In genomic region chr3:127784283-127784682, GRCh38 we compare ENCODE assay signal across 19 cellular contexts. TPM values are rescaled to one million over a fixed set of nuclear protein-coding genes. Genes with fewer than 3 reads are reported as not detected.
DNase-seq lines count a peak whose midpoint lies in the region; ATAC-seq and TF ChIP-seq lines count a peak whose summit lies in the region.
"Had no signal": no experiment of that assay in that cellular context is flagged by ENCODE, and none has a peak within 500 bp of the region (broad histone marks: within the 10 kb centered on the region; RNA-seq: fewer than 3 reads in every experiment).

No MANE protein-coding gene starts in this region.

- ATAC-seq in upper lobe of left lung (ENCODE audit: low FRiP score in 2 of 2), result no peak
- no peak for ATAC-seq in HG02870 (IDR thresholded peaks at IDR 0.05; ENCODE audit: unreplicated experiment)
- ATAC-seq: sciatic nerve, T-helper 17 cell had no signal

- TF ChIP-seq EP300 in upper lobe of left lung (IDR thresholded peaks at IDR 0.05), result no peak

- no peak for TF ChIP-seq CTCF in upper lobe of left lung (IDR thresholded peaks at IDR 0.05)

- H3K9me3 ChIP-seq in mucosa of stomach (ENCODE audit: control insufficient read depth, low read length) (no peaks in the 10 kb centered on the region), upper lobe of left lung (no peaks in the 10 kb centered on the region)
- H3K9me3 ChIP-seq: tibial nerve had no signal

- H3K27me3 ChIP-seq in mucosa of stomach (ENCODE audit: control insufficient read depth, insufficient read depth, low read length), result no peaks in the 10 kb centered on the region
- H3K27me3 ChIP-seq in upper lobe of left lung, result no peaks in the 10 kb centered on the region
- H3K27me3 ChIP-seq: tibial nerve had no signal

- peak overlapping the region in 3 of 4 donors; percentile 50 to 68 (median 67) for H3K27ac ChIP-seq in upper lobe of left lung
- H3K27ac ChIP-seq: KMS-11 had no signal

- TF ChIP-seq POLR2A in upper lobe of left lung (IDR thresholded peaks at IDR 0.05), result no peak
- no peak for TF ChIP-seq POLR2A in erythroblast (IDR thresholded peaks at IDR 0.05; ENCODE audit: low read length)

- H3K36me3 ChIP-seq in mucosa of stomach (ENCODE audit: control insufficient read depth, insufficient read depth, low read length), result no peaks in the 10 kb centered on the region
- no peaks in the 10 kb centered on the region for H3K36me3 ChIP-seq in upper lobe of left lung
- H3K36me3 ChIP-seq: tibial nerve had no signal

- peak; percentile 30 to 64 for DNase-seq in NCI-H187 (lab: John Stamatoyannopoulos, UW)
- no peak for DNase-seq in NCI-H187 treated with DMSO at 0.1 percent for 48 hours (lab: John Stamatoyannopoulos, UW)
- DNase-seq in NCI-H1436 treated with DMSO at 0.1 percent for 48 hours (lab: John Stamatoyannopoulos, UW), result peak; percentile 20
- no peak for DNase-seq in upper lobe of left lung
- DNase-seq in activated CD4-positive, alpha-beta T cell treated with anti-CD3 and anti-CD28 coated beads for 4 hours, result no peak
- no peak for DNase-seq in erythroblast (lab: John Stamatoyannopoulos, UW)
- DNase-seq: activated CD4-positive, alpha-beta T cell treated with anti-CD3 and anti-CD28 coated beads for 1 hour; activated gamma-delta T cell treated with Interleukin-2 at 50 U/mL for 16 hours; glutamatergic neuron; NCI-H1694; SIG-M5; stimulated activated CD4-positive, alpha-beta T cell treated with anti-CD3 and anti-CD28 coated beads, Interleukin-2, amount 100 ng/mL, for 48 hours; T-helper 17 cell had no signal

- H3K4me3 ChIP-seq in mucosa of stomach (ENCODE audit: low read length) (no peak overlapping the region), upper lobe of left lung (no peak overlapping the region)
- H3K4me3 ChIP-seq: coronary artery, tibial nerve had no signal

- peak overlapping the region; percentile 20 for H3K9ac ChIP-seq in mucosa of stomach (ENCODE audit: low read length)
- H3K9ac ChIP-seq: KMS-11 had no signal

- peaks cover 55% of the 10 kb centered on the region for H3K4me1 ChIP-seq in mucosa of stomach (ENCODE audit: control insufficient read depth, insufficient read depth, low read length)
- H3K4me1 ChIP-seq in upper lobe of left lung, result peaks cover 50 to 58% (median 56%) of the 10 kb centered on the region in 4 donors

- WGBS in upper lobe of left lung, 2 donors, result 75 to 94% methylated on average over 3 to 7 of the region's 7 CpGs

RNA-seq across cellular contexts. Expression of gene MGLL, which starts 38.0 kb away (rescaled TPM):
- total RNA-seq in upper lobe of left lung, result 100 to 1,000 TPM; 128 to 253 (median 190) TPM

Comparison
In these comparisons a context has a peak if more than half of its experiments do, and no peak if none do; other contexts are left out.
1. DNase-seq: peak in NCI-H187 (2 of 2) and NCI-H1436 treated with DMSO at 0.1 percent for 48 hours (single experiment); none in NCI-H187 treated with DMSO at 0.1 percent for 48 hours (single experiment), upper lobe of left lung (0 of 2), activated CD4-positive, alpha-beta T cell treated with anti-CD3 and anti-CD28 coated beads for 4 hours (0 of 2) and erythroblast (0 of 2).